10 cellular contexts compared by ENCODE assay signal in genomic region chr2:9547272-9547991, GRCh38. TPM values are rescaled to one million over a fixed set of nuclear protein-coding genes. Genes with fewer than 3 reads are reported as not detected.
DNase-seq lines count a peak whose midpoint lies in the region; ATAC-seq, FAIRE-seq and TF ChIP-seq lines count a peak whose summit lies in the region.
"Had no signal": no experiment of that assay in that cellular context is flagged by ENCODE, and none has a peak within 500 bp of the region (broad histone marks: within the 10 kb centered on the region; RNA-seq: fewer than 3 reads in every experiment).

No MANE protein-coding gene starts in this region.

- no peaks in the 10 kb centered on the region for H3K27me3 Mint-ChIP-seq in T-helper 2 cell treated with Interferon-gamma antibody and Interleukin-4, amounts not matched to agents 5 μg/mL and 100 μg/mL, for 36 hours (ENCODE audit: low read depth)

- no peak for TF ChIP-seq CTCF in OCI-LY3 (IDR thresholded peaks at IDR 0.05; ENCODE audit: low read depth, low read length)
- no peak for TF ChIP-seq CTCF in endothelial cell of umbilical vein (IDR thresholded peaks at IDR 0.05; ENCODE audit: extremely low read depth in 1 of 2, insufficient read depth in 1 of 2, low read depth in 1 of 2, low read length in 2 of 2)
- TF ChIP-seq CTCF in smooth muscle cell (IDR thresholded peaks at IDR 0.05; ENCODE audit: borderline replicate concordance, insufficient read depth, poor library complexity, severe bottlenecking), result no peak

- H3K27me3 ChIP-seq in OCI-LY3 (ENCODE audit: low read depth, low read length) (no peaks in the 10 kb centered on the region), endothelial cell of umbilical vein (ENCODE audit: control insufficient read depth in 2 of 2, insufficient read depth in 2 of 2, low read length in 2 of 2) (no peaks in the 10 kb centered on the region), smooth muscle cell (ENCODE audit: low read depth) (no peaks in the 10 kb centered on the region)

- peak overlapping the region; percentile 28 for H3K27ac Mint-ChIP-seq in T-helper 2 cell treated with Interferon-gamma antibody and Interleukin-4, amounts not matched to agents 5 μg/mL and 100 μg/mL, for 36 hours

- no peaks in the 10 kb centered on the region for H3K36me3 ChIP-seq in OCI-LY3 (replicated peaks; ENCODE audit: low read depth, low read length)
- H3K36me3 ChIP-seq in endothelial cell of umbilical vein (ENCODE audit: control insufficient read depth in 2 of 2, extremely low read depth in 1 of 2, insufficient read depth in 2 of 2, low read length in 2 of 2), result no peaks in the 10 kb centered on the region
- no peaks in the 10 kb centered on the region for H3K36me3 ChIP-seq in smooth muscle cell (ENCODE audit: low read depth)

- H3K79me2 ChIP-seq in OCI-LY3 (ENCODE audit: low read length), result peaks cover 76% of the 10 kb centered on the region
- H3K79me2 ChIP-seq in endothelial cell of umbilical vein (ENCODE audit: control insufficient read depth, insufficient read depth, low read length), result peaks cover 91% of the 10 kb centered on the region
- H3K79me2 ChIP-seq in smooth muscle cell (ENCODE audit: low read depth), result peaks cover 99% of the 10 kb centered on the region

- TF ChIP-seq POLR2A in endothelial cell of umbilical vein (IDR thresholded peaks at IDR 0.05; ENCODE audit: low read depth, low read length), result no peak

- H3K36me3 Mint-ChIP-seq in T-helper 2 cell treated with Interferon-gamma antibody and Interleukin-4, amounts not matched to agents 5 μg/mL and 100 μg/mL, for 36 hours (ENCODE audit: low read depth), result peaks cover 8% of the 10 kb centered on the region

- intact Hi-C loops in endothelial cell of umbilical vein (cut with micrococcal nuclease), result no loop called here

- H3K4me3 Mint-ChIP-seq in T-helper 2 cell treated with Interferon-gamma antibody and Interleukin-4, amounts not matched to agents 5 μg/mL and 100 μg/mL, for 36 hours, result peak overlapping the region; percentile 17

- CTCF ChIA-PET in endothelial cell of umbilical vein (lab: Charles Lee), result interaction anchor here (1.1 kb wide), 1 partner anchor 9 kb away, joined by 3 read pairs; no protein-coding TSS in a partner anchor

- BruUV-seq in endothelial cell of umbilical vein (replicated peaks; lab: Mats Ljungman, UMichigan), result no TSS peak

- H3K4me2 ChIP-seq in OCI-LY3 (ENCODE audit: low read length) (no peak overlapping the region), endothelial cell of umbilical vein (ENCODE audit: insufficient read depth, low read length) (no peak overlapping the region), smooth muscle cell (peak overlapping the region; percentile 58)

- no peaks in the 10 kb centered on the region for H3K9me1 ChIP-seq in endothelial cell of umbilical vein (replicated peaks; ENCODE audit: control insufficient read depth, extremely low read depth, insufficient read depth, low read length)

- no peak for FAIRE-seq in endothelial cell of umbilical vein (lab: Jason Lieb, UNC)
- FAIRE-seq: A204.1 had no signal

- H3K9me3 ChIP-seq in OCI-LY3 (ENCODE audit: insufficient read depth, low read length), result no peaks in the 10 kb centered on the region
- H3K9me3 ChIP-seq in endothelial cell of umbilical vein (replicated peaks; ENCODE audit: control insufficient read depth, insufficient read depth, low read length), result no peaks in the 10 kb centered on the region
- H3K9me3 ChIP-seq in smooth muscle cell (replicated peaks; ENCODE audit: low read depth), result no peaks in the 10 kb centered on the region

- H3K9me3 Mint-ChIP-seq in T-helper 2 cell treated with Interferon-gamma antibody and Interleukin-4, amounts not matched to agents 5 μg/mL and 100 μg/mL, for 36 hours, result no peaks in the 10 kb centered on the region

- H3K4me1 Mint-ChIP-seq in T-helper 2 cell treated with Interferon-gamma antibody and Interleukin-4, amounts not matched to agents 5 μg/mL and 100 μg/mL, for 36 hours (ENCODE audit: low read depth), result peaks cover 50% of the 10 kb centered on the region

- dilution Hi-C loops in endothelial cell of umbilical vein (cut with MboI; ENCODE audit: extremely low pct_ligation_motif_present, low sequenced_read_pairs), result no loop called here

- H3F3A ChIP-seq in smooth muscle cell (ENCODE audit: low read depth), result peaks cover 10% of the 10 kb centered on the region

- no peak for DNase-seq in T-helper 2 cell treated with Interferon-gamma antibody and Interleukin-4, amounts not matched to agents 5 μg/mL and 100 μg/mL, for 36 hours (ENCODE audit: low spot score)
- DNase-seq in T-helper 2 cell (no peak), endothelial cell of umbilical vein (ENCODE audit: low read depth, low spot score) (peak; percentile 32), smooth muscle cell (lab: John Stamatoyannopoulos, UW; ENCODE audit: unreplicated experiment) (no peak), NCI-H2107 treated with DMSO at 0.1 percent for 48 hours (lab: John Stamatoyannopoulos, UW; ENCODE audit: unreplicated experiment) (no peak)
- no peak for DNase-seq in stimulated activated CD4-positive, alpha-beta T cell treated with anti-CD3 and anti-CD28 coated beads, Interleukin-15, amount 100 ng/mL, for 24 hours
- DNase-seq: NCI-H1694 treated with DMSO at 0.1 percent for 48 hours had no signal

- no peak for ATAC-seq in GM21723 (IDR thresholded peaks at IDR 0.05; ENCODE audit: unreplicated experiment)

- H3K4me3 ChIP-seq in OCI-LY3 (ENCODE audit: low read length) (peak overlapping the region; percentile 62; the same call in 1 of the 2 replicates), endothelial cell of umbilical vein (replicated peaks in 1 of 3; ENCODE audit: insufficient read depth in 1 of 3, low read depth in 1 of 3, low read length in 3 of 3) (no peak overlapping the region), smooth muscle cell (no peak overlapping the region)

- POLR2A ChIA-PET in endothelial cell of umbilical vein (lab: Charles Lee), result no interaction called here

- no peak overlapping the region for H2AFZ ChIP-seq in OCI-LY3 (ENCODE audit: low read depth, low read length)
- H2AFZ ChIP-seq in endothelial cell of umbilical vein (ENCODE audit: low read depth, low read length), result no peak overlapping the region
- no peak overlapping the region for H2AFZ ChIP-seq in smooth muscle cell (ENCODE audit: low read depth)

- peaks cover 17% of the 10 kb centered on the region for H4K20me1 ChIP-seq in OCI-LY3 (ENCODE audit: insufficient read depth, low read length)
- no peaks in the 10 kb centered on the region for H4K20me1 ChIP-seq in endothelial cell of umbilical vein (replicated peaks; ENCODE audit: control insufficient read depth, extremely low read depth, insufficient read depth, low read length)
- H4K20me1 ChIP-seq in smooth muscle cell (ENCODE audit: low read depth), result peaks cover 96% of the 10 kb centered on the region

- H3K4me1 ChIP-seq in OCI-LY3 (ENCODE audit: low read length) (peaks cover 79% of the 10 kb centered on the region), endothelial cell of umbilical vein (ENCODE audit: control insufficient read depth, extremely low read depth, insufficient read depth, low read length) (peaks cover 23% of the 10 kb centered on the region), smooth muscle cell (ENCODE audit: low read depth) (peaks cover 21% of the 10 kb centered on the region)

- H3K9ac ChIP-seq in OCI-LY3 (ENCODE audit: low read length) (no peak overlapping the region), endothelial cell of umbilical vein (replicated peaks; ENCODE audit: extremely low read depth, insufficient read depth, low read length) (no peak overlapping the region), smooth muscle cell (ENCODE audit: low read depth) (no peak overlapping the region)

- 76% methylated on average over 5 of the region's 5 CpGs for WGBS in smooth muscle cell (ENCODE audit: low lambda C conversion rate)

- H3K27ac ChIP-seq in OCI-LY3 (ENCODE audit: low read length), result no peak overlapping the region
- no peak overlapping the region for H3K27ac ChIP-seq in endothelial cell of umbilical vein (ENCODE audit: insufficient read depth, low read depth, low read length)
- peak overlapping the region; percentile 51 for H3K27ac ChIP-seq in smooth muscle cell (ENCODE audit: low read depth)

TF ChIP-seq in endothelial cell of umbilical vein, 7 proteins besides CTCF, POLR2A, EP300 and RAD21:
- TF ChIP-seq MAX (IDR thresholded peaks at IDR 0.05; ENCODE audit: insufficient read depth, insufficient read length) (no peak), MYC (IDR thresholded peaks at IDR 0.05; ENCODE audit: low read depth, low read length) (no peak), GATA2 (IDR thresholded peaks at IDR 0.05; ENCODE audit: insufficient read depth, insufficient read length, low read depth, low read length) (no peak), POLR2AphosphoS5 (IDR thresholded peaks at IDR 0.05; ENCODE audit: insufficient read depth, low read depth, low read length) (no peak), JUN (IDR thresholded peaks at IDR 0.05; ENCODE audit: borderline replicate concordance, insufficient read depth, insufficient read length, low read depth) (no peak), FOS (IDR thresholded peaks at IDR 0.05; ENCODE audit: borderline replicate concordance, insufficient read depth, low read length) (no peak), EZH2 (IDR thresholded peaks at IDR 0.05; ENCODE audit: borderline replicate concordance, low read depth, low read length, severe bottlenecking) (no peak)

RNA-seq across cellular contexts. Expression of gene ADAM17, which starts 8.2 kb away (rescaled TPM):
- 52.9 and 57.1 TPM in 2 replicates for total RNA-seq in endothelial cell of umbilical vein
- 9.3 and 10.6 TPM in 2 replicates for polyA plus RNA-seq in endothelial cell of umbilical vein
- polyA plus RNA-seq in endothelial cell of umbilical vein (2011; cell fraction: cytosol; rRNA removed), result 10.6 and 11.4 TPM in 2 replicates
- polyA plus RNA-seq in endothelial cell of umbilical vein (2011; cell fraction: nucleus; rRNA removed), result 20.4 and 22.4 TPM in 2 replicates
- polyA plus RNA-seq in endothelial cell of umbilical vein (2012), result 41.9 and 43.2 TPM in 2 replicates
- polyA minus RNA-seq in endothelial cell of umbilical vein, result 43.8 and 50.3 TPM in 2 replicates
- 5.8 TPM for polyA minus RNA-seq in endothelial cell of umbilical vein (2011; cell fraction: cytosol; rRNA and poly(A)+ RNA removed)
- 30.7 and 41.5 TPM in 2 replicates for polyA minus RNA-seq in endothelial cell of umbilical vein (2011; cell fraction: nucleus; rRNA and poly(A)+ RNA removed)
- 18.3 and 21.4 TPM in 2 replicates for total RNA-seq in smooth muscle cell
- polyA plus RNA-seq in smooth muscle cell, result 8.9 and 17.6 TPM in 2 replicates
